In genomic region chr9:122371851-122372250, GRCh38 we compare ENCODE assay signal across 17 cellular contexts. TPM values are rescaled to one million over a fixed set of nuclear protein-coding genes. Genes with fewer than 3 reads are reported as not detected.
DNase-seq lines count a peak whose midpoint lies in the region; ATAC-seq, FAIRE-seq and TF ChIP-seq lines count a peak whose summit lies in the region.
"Had no signal": no experiment of that assay in that cellular context is flagged by ENCODE, and none has a peak within 500 bp of the region (broad histone marks: within the 10 kb centered on the region; RNA-seq: fewer than 3 reads in every experiment).

No MANE protein-coding gene starts in this region.

- H4K20me1 ChIP-seq in HepG2 (ENCODE audit: insufficient read depth, low read length): no peaks in the 10 kb centered on the region

- H2BK120ac ChIP-seq in neuronal stem cell (ENCODE audit: low read depth, low read length): no peak overlapping the region

- no TSS peak for BruUV-seq in HepG2 (replicated peaks; lab: Mats Ljungman, UMichigan)

- no peak for ATAC-seq in HG02763 (IDR thresholded peaks at IDR 0.05; ENCODE audit: unreplicated experiment)
- no peak for ATAC-seq in HepG2
- ATAC-seq in left ventricle myocardium superior: no peak
- ATAC-seq: activated naive CD4-positive, alpha-beta T cell treated with anti-CD3 and anti-CD28 coated beads, Interleukin-2, amount 50 U/mL, for 72 hours had no signal

- no peaks in the 10 kb centered on the region for H3K9me3 ChIP-seq in neuronal stem cell (replicated peaks in 1 of 2; ENCODE audit: control insufficient read depth in 2 of 2, insufficient read depth in 1 of 2, low read depth in 1 of 2, low read length in 2 of 2)
- no peaks in the 10 kb centered on the region for H3K9me3 ChIP-seq in HepG2 (ENCODE audit: low read length)

- DNase-seq in BJ (ENCODE audit: low read depth) (no peak), fibroblast of mammary gland (ENCODE audit: low read depth) (no peak), neuronal stem cell (ENCODE audit: low spot score) (no peak), HepG2 (ENCODE audit: low spot score) (no peak), left ventricle myocardium superior (no peak), inferior parietal cortex (ENCODE audit: extremely low spot score) (no peak)
- DNase-seq: activated CD4-positive, alpha-beta T cell treated with anti-CD3 and anti-CD28 coated beads for 48 hours; caudate nucleus; NCI-H2081 treated with DMSO at 0.1 percent for 48 hours; retina; stimulated activated CD8-positive, alpha-beta memory T cell treated with anti-CD3 and anti-CD28 coated beads, Interleukin-4, amount 100 ng/mL, for 48 hours; T-helper 2 cell had no signal

- no peak overlapping the region for H2AK5ac ChIP-seq in neuronal stem cell (ENCODE audit: low read depth, low read length)

- no peak overlapping the region for H2BK5ac ChIP-seq in neuronal stem cell (ENCODE audit: low read length)

- intact Hi-C loops in HepG2 (cut with micrococcal nuclease; ENCODE audit: unreplicated experiment) (no loop called here), left ventricle myocardium superior (cut with micrococcal nuclease) (no loop called here)

- H2AFZ ChIP-seq in neuronal stem cell (ENCODE audit: low read length) (no peak overlapping the region), HepG2 (ENCODE audit: low read length) (no peak overlapping the region)

- H3K9ac ChIP-seq in neuronal stem cell (ENCODE audit: low read depth, low read length, poor library complexity) (no peak overlapping the region), HepG2 (ENCODE audit: insufficient read depth, low read depth, low read length) (no peak overlapping the region)

- no peak for TF ChIP-seq RAD21 in HepG2 (CRISPR knock-in tag; IDR thresholded peaks at IDR 0.05)

- WGBS in neuronal stem cell (ENCODE audit: extremely low coverage in 2 of 2, insufficient read length in 2 of 2, insufficient replicate concordance in 1 of 2), 2 donors: no CpG with 5 or more reads among the region's 9 CpGs
- 55% methylated on average over 8 of the region's 9 CpGs for WGBS in HepG2 (ENCODE audit: low lambda C conversion rate)

- CTCF ChIA-PET in BJ (lab: Yijun Ruan, JAX) (interaction anchor here (2.0 kb wide), 1 partner anchor 247 kb away, joined by 5 read pairs; no protein-coding TSS in a partner anchor), HepG2 (lab: Yijun Ruan, JAX; ENCODE audit: low intra/inter-chr PET ratio, low total read pairs) (no interaction called here)

- H3K18ac ChIP-seq in neuronal stem cell (ENCODE audit: low read length): peak overlapping the region; percentile 33

- H3K4me3 ChIP-seq in BJ (ENCODE audit: low read depth, low read length) (peak overlapping the region; percentile 53), WI38 (ENCODE audit: low read depth, low read length) (peak overlapping the region; percentile 71), fibroblast of mammary gland (ENCODE audit: control insufficient read depth, low read depth, low read length) (peak overlapping the region; percentile 73), neuronal stem cell (ENCODE audit: low read length in 2 of 2) (no peak overlapping the region), HepG2 (replicated peaks in 1 of 3; ENCODE audit: insufficient read depth in 1 of 3, low read depth in 2 of 3, low read length in 3 of 3) (no peak overlapping the region)

- no peak overlapping the region for H2BK15ac ChIP-seq in neuronal stem cell (ENCODE audit: low read length)

- TF ChIP-seq EP300 in HepG2 (IDR thresholded peaks at IDR 0.05; ENCODE audit: low read depth in 2 of 2, low read length in 2 of 2) (no peak), HepG2 (CRISPR knock-in tag; IDR thresholded peaks at IDR 0.05; ENCODE audit: borderline replicate concordance) (no peak)

- no peaks in the 10 kb centered on the region for H3K27me3 ChIP-seq in BJ (ENCODE audit: control insufficient read depth, insufficient read depth, low read length)
- peaks cover 0 to 60% (median 24%) of the 10 kb centered on the region in 3 experiments for H3K27me3 ChIP-seq in neuronal stem cell (ENCODE audit: control insufficient read depth in 3 of 3, insufficient read depth in 3 of 3, low read depth in 1 of 3, low read length in 3 of 3)
- H3K27me3 ChIP-seq in HepG2 (ENCODE audit: control insufficient read depth in 1 of 2, insufficient read depth in 2 of 2, low read length in 2 of 2): peaks cover 0 to 18% of the 10 kb centered on the region in 2 experiments

- no peak for TF ChIP-seq CTCF in BJ (IDR thresholded peaks at IDR 0.05; ENCODE audit: insufficient read depth, low read depth, low read length)
- TF ChIP-seq CTCF in WI38 (IDR thresholded peaks at IDR 0.05; ENCODE audit: low read depth, low read length): no peak
- no peak for TF ChIP-seq CTCF in fibroblast of mammary gland (conservative IDR thresholded peaks at IDR 0.05; ENCODE audit: control insufficient read depth, insufficient read depth, low read depth, low read length)
- no peak for TF ChIP-seq CTCF in HepG2 (CRISPR knock-in tag; IDR thresholded peaks at IDR 0.05)

- no peak for FAIRE-seq in HepG2 (lab: Jason Lieb, UNC)
- FAIRE-seq: endometrium had no signal

- no peak overlapping the region for H3K4ac ChIP-seq in neuronal stem cell (ENCODE audit: low read length)

- H3K79me1 ChIP-seq in neuronal stem cell (ENCODE audit: low read depth, low read length): no peaks in the 10 kb centered on the region

- H2BK12ac ChIP-seq in neuronal stem cell (ENCODE audit: low read length): no peak overlapping the region

- no peak overlapping the region for H3K14ac ChIP-seq in neuronal stem cell (ENCODE audit: low read length)

- H3K4me1 ChIP-seq in neuronal stem cell (ENCODE audit: control insufficient read depth in 2 of 2, insufficient read depth in 1 of 2, low read depth in 1 of 2, low read length in 2 of 2): peaks cover 21% of the 10 kb centered on the region in 2 donors
- peaks cover 22% of the 10 kb centered on the region for H3K4me1 ChIP-seq in HepG2 (ENCODE audit: insufficient read depth, low read length)

- no peaks in the 10 kb centered on the region for H3K79me2 ChIP-seq in HepG2 (ENCODE audit: insufficient read depth, low read length)

- POLR2A ChIA-PET in BJ (lab: Charles Lee) (no interaction called here), HepG2 (lab: Yijun Ruan, JAX) (no interaction called here)

- H4K91ac ChIP-seq in neuronal stem cell (ENCODE audit: low read depth, low read length, poor library complexity): no peak overlapping the region

- H3K27ac ChIP-seq in neuronal stem cell (replicated peaks; ENCODE audit: low read length): no peak overlapping the region
- H3K27ac ChIP-seq in HepG2 (ENCODE audit: extremely low read length, insufficient read depth, low read length): no peak overlapping the region

- in situ Hi-C loops in HepG2 (cut with HindIII; ENCODE audit: extremely low pct_ligation_motif_present, low pct_unique_long_range_greater_than_20kb): loop anchor here (25.0 kb wide), 1 partner anchor 440 kb away; the partner anchor contains the start of gene OR1K1

- no peak overlapping the region for H4K8ac ChIP-seq in neuronal stem cell (ENCODE audit: low read depth, low read length)

- TF ChIP-seq POLR2A in HepG2 (IDR thresholded peaks at IDR 0.05; ENCODE audit: insufficient read depth in 1 of 2, low read depth in 2 of 2, low read length in 2 of 2): no peak

- no peak overlapping the region for H3K23ac ChIP-seq in neuronal stem cell (ENCODE audit: low read depth, low read length, poor library complexity)

- no peak overlapping the region for H3K4me2 ChIP-seq in neuronal stem cell (ENCODE audit: insufficient read depth, low read length, poor library complexity, severe bottlenecking)
- H3K4me2 ChIP-seq in HepG2 (ENCODE audit: low read depth, low read length): no peak overlapping the region

- H3K36me3 ChIP-seq in BJ (ENCODE audit: control insufficient read depth, insufficient read depth, low read length) (no peaks in the 10 kb centered on the region), neuronal stem cell (replicated peaks in 1 of 2; ENCODE audit: control insufficient read depth in 2 of 2, insufficient read depth in 2 of 2, low read length in 2 of 2) (no peaks in the 10 kb centered on the region), HepG2 (replicated peaks in 1 of 2; ENCODE audit: control insufficient read depth in 1 of 2, insufficient read depth in 2 of 2, low read length in 2 of 2) (no peaks in the 10 kb centered on the region)
- H3K36me3 ChIP-seq: heart left ventricle had no signal

TF ChIP-seq in HepG2, 621 proteins besides CTCF, POLR2A, EP300 and RAD21 (continues in another document):
- no peak for TF ChIP-seq CENPX (CRISPR knock-in tag; IDR thresholded peaks at IDR 0.05)

RNA-seq across cellular contexts. Expression of gene PTGS1, which starts 1.0 kb away (rescaled TPM):
- polyA plus RNA-seq in BJ (2011; rRNA removed): 72.6 and 102 TPM in 2 replicates
- 50.8 and 56.1 TPM in 2 replicates for polyA minus RNA-seq in BJ (2011; rRNA and poly(A)+ RNA removed)
- polyA plus RNA-seq in neuronal stem cell (2013, experiment 1 of 2): 2.0 TPM
- 1.9 TPM for polyA plus RNA-seq in neuronal stem cell (2013, experiment 2 of 2)
- total RNA-seq in HepG2 (2016; rRNA removed; fragmentation: Illumina TruSeq; extraction: Trizol): 0.06 and 0.07 TPM in 2 replicates
- not detected in 2 replicates for total RNA-seq in HepG2 (2016; cell fraction: cytosol; rRNA removed; fragmentation: Illumina TruSeq; extraction: Trizol; ENCODE audit: low read depth)
- total RNA-seq in HepG2 (2016; cell fraction: insoluble cytoplasmic fraction; rRNA removed; fragmentation: Illumina TruSeq; extraction: Trizol): 0.11 TPM in 1 of 2 replicates, not detected in the other
- 0.03 TPM in 1 of 2 replicates, not detected in the other for total RNA-seq in HepG2 (2016; cell fraction: membrane; rRNA removed; fragmentation: Illumina TruSeq; extraction: Trizol)
- not detected in 2 replicates for total RNA-seq in HepG2 (2016; cell fraction: nucleus; rRNA removed; fragmentation: Illumina TruSeq; extraction: Trizol)
- 0.05 and 0.08 TPM in 2 replicates for polyA plus RNA-seq in HepG2 (2011; rRNA removed)
- 0.06 and 0.15 TPM in 2 replicates for polyA plus RNA-seq in HepG2 (2011; cell fraction: cytosol; rRNA removed)
- polyA plus RNA-seq in HepG2 (2011; cell fraction: nucleus; rRNA removed): 0.09 and 0.10 TPM in 2 replicates
- polyA plus RNA-seq in HepG2 (2012): 0.07 and 0.08 TPM in 2 replicates
- not detected in 2 replicates for polyA plus RNA-seq in HepG2 (2016; cell fraction: cytosol; fragmentation: Illumina TruSeq; extraction: Trizol; ENCODE audit: low read depth)
- polyA plus RNA-seq in HepG2 (2016; cell fraction: insoluble cytoplasmic fraction; fragmentation: Illumina TruSeq; extraction: Trizol; ENCODE audit: low read depth): not detected in 2 replicates
- polyA plus RNA-seq in HepG2 (2016; cell fraction: membrane; fragmentation: Illumina TruSeq; extraction: Trizol; ENCODE audit: low read depth): 0.08 TPM in 1 of 2 replicates, not detected in the other
- not detected in 2 replicates for polyA plus RNA-seq in HepG2 (2016; cell fraction: nucleus; fragmentation: Illumina TruSeq; extraction: Trizol; ENCODE audit: insufficient read depth, low read depth)
- polyA minus RNA-seq in HepG2 (2011; rRNA and poly(A)+ RNA removed; ENCODE audit: low replicate concordance): 0.28 and 8.6 TPM in 2 replicates
- polyA minus RNA-seq in HepG2 (2011; cell fraction: cytosol; rRNA and poly(A)+ RNA removed): not detected in 2 replicates
- 0.12 TPM in 1 of 2 replicates, not detected in the other for polyA minus RNA-seq in HepG2 (2011; cell fraction: nucleus; rRNA and poly(A)+ RNA removed)
- 3.4 TPM for total RNA-seq in left ventricle myocardium superior

Comparison
In these comparisons a context has a peak if more than half of its experiments do, and no peak if none do; other contexts are left out.
1. H3K4me3 ChIP-seq: peak in BJ (single experiment), WI38 (single experiment) and fibroblast of mammary gland (single experiment); none in neuronal stem cell (0 of 2) and HepG2 (0 of 3).